8 cellular contexts compared by ENCODE assay signal in the genomic region with DNA sequence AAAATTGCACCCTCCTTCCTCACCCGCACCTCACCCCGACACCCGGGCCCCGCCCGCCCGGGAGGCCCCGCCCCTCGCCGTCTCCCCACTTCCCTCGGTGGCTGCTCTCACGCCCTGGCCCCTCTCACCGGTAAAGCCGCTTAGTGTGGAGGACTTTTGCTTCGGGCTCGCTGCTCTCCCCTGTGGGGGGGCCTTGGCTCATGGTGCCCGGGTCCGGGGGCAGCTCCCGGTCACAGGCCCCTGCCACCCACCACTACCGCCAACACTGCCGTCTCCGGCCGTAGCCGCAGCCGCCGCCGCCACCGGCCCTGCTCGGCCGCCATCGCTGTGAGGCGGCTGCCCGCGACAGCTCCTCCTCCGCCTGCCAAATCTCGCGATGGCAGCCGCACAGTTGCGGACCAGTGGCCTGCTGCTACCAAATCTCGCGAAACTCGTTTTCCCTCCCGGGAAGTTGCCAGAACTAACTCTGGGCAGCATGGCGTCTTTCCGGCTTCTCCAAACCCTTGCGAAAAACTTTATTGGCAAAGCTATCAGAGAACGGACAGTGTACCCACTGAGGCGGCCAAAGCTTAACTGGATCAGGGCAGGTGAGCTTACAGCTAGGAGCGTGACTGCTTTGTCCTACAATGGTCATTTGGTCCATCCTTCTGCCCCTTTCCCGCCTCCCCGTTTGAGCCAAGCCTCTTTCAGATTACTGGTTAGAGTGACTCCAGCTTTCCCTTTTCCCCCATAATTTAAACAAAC. TPM values are rescaled to one million over a fixed set of nuclear protein-coding genes. Genes with fewer than 3 reads are reported as not detected.
DNase-seq lines count a peak whose midpoint lies in the region; ATAC-seq lines count a peak whose summit lies in the region.

A gene with protein sequence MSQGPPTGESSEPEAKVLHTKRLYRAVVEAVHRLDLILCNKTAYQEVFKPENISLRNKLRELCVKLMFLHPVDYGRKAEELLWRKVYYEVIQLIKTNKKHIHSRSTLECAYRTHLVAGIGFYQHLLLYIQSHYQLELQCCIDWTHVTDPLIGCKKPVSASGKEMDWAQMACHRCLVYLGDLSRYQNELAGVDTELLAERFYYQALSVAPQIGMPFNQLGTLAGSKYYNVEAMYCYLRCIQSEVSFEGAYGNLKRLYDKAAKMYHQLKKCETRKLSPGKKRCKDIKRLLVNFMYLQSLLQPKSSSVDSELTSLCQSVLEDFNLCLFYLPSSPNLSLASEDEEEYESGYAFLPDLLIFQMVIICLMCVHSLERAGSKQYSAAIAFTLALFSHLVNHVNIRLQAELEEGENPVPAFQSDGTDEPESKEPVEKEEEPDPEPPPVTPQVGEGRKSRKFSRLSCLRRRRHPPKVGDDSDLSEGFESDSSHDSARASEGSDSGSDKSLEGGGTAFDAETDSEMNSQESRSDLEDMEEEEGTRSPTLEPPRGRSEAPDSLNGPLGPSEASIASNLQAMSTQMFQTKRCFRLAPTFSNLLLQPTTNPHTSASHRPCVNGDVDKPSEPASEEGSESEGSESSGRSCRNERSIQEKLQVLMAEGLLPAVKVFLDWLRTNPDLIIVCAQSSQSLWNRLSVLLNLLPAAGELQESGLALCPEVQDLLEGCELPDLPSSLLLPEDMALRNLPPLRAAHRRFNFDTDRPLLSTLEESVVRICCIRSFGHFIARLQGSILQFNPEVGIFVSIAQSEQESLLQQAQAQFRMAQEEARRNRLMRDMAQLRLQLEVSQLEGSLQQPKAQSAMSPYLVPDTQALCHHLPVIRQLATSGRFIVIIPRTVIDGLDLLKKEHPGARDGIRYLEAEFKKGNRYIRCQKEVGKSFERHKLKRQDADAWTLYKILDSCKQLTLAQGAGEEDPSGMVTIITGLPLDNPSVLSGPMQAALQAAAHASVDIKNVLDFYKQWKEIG (minus strand): TSS at position 347 of the 744 bp plus-strand sequence. CDS start 145 bp downstream, at position 202.

- peaks cover 39 to 59% (median 50%) of the 10 kb centered on the region in 10 experiments for H3K4me1 ChIP-seq in BLaER1 treated with 17β-estradiol and CSF1 and Interleukin-3, amounts not matched to agents 10 nM and 100 nM

- peak within 1 kb of the TSS; percentile 89 to 98 (median 95) for H3K27ac ChIP-seq in BLaER1 treated with 17β-estradiol and CSF1 and Interleukin-3, amounts not matched to agents 10 nM and 100 nM

- H3K4me3 ChIP-seq in BLaER1 treated with 17β-estradiol and CSF1 and Interleukin-3, amounts not matched to agents 10 nM and 100 nM: peak within 1 kb of the TSS; percentile 64 to 92 (median 87)

- no peaks in the 10 kb centered on the region for H3K9me3 ChIP-seq in BLaER1 treated with 17β-estradiol and CSF1 and Interleukin-3, amounts not matched to agents 10 nM and 100 nM (replicated peaks in 1 of 11)

- peaks cover 36 to 45% (median 42%) of the 10 kb centered on the region in 11 experiments for H4K20me1 ChIP-seq in BLaER1 treated with 17β-estradiol and CSF1 and Interleukin-3, amounts not matched to agents 10 nM and 100 nM

- peak within 1 kb of the TSS; percentile 90 to 99 (median 95) for H3K4me2 ChIP-seq in BLaER1 treated with 17β-estradiol and CSF1 and Interleukin-3, amounts not matched to agents 10 nM and 100 nM

- peaks cover 21 to 60% (median 38%) of the 10 kb centered on the region in 11 experiments for H3K36me3 ChIP-seq in BLaER1 treated with 17β-estradiol and CSF1 and Interleukin-3, amounts not matched to agents 10 nM and 100 nM

- peak; percentile 78 for ATAC-seq in GM19351 (IDR thresholded peaks at IDR 0.05; ENCODE audit: unreplicated experiment)
- ATAC-seq in HG03521 (IDR thresholded peaks at IDR 0.05; ENCODE audit: unreplicated experiment): peak; percentile 71
- peak; percentile 92 for ATAC-seq in left lobe of liver

- no peaks in the 10 kb centered on the region for H3K27me3 ChIP-seq in BLaER1 treated with 17β-estradiol and CSF1 and Interleukin-3, amounts not matched to agents 10 nM and 100 nM

- peak; percentile 99 for DNase-seq in NCI-H748 (lab: John Stamatoyannopoulos, UW; ENCODE audit: unreplicated experiment)
- peak; percentile 94 for DNase-seq in activated CD4-positive, alpha-beta T cell treated with anti-CD3 and anti-CD28 coated beads, Interleukin-2, amount 50 U/mL, for 1 hour
- DNase-seq in dedifferentiated amniotic fluid mesenchymal stem cell (ENCODE audit: extremely low spot score): peak; percentile 99
- peak; percentile 98 for DNase-seq in left lobe of liver (ENCODE audit: low spot score)
- peak; percentile 94 for DNase-seq in stimulated activated CD4-positive, alpha-beta T cell treated with anti-CD3 and anti-CD28 coated beads, Interleukin-2, amount 100 ng/mL, for 4 hours (ENCODE audit: low read depth)

- H3K9ac ChIP-seq in BLaER1 treated with 17β-estradiol and CSF1 and Interleukin-3, amounts not matched to agents 10 nM and 100 nM: peak within 1 kb of the TSS; percentile 90 to 98 (median 97)

RNA-seq across cellular contexts. Expression of the gene that starts here (rescaled TPM):
- 43.3 TPM for total RNA-seq in left lobe of liver

Comparison
In these comparisons a context has a peak if more than half of its experiments do, and no peak if none do; other contexts are left out.
1. Peak in every context shown above with its lines: DNase-seq, ATAC-seq, H3K4me3 ChIP-seq and H3K27ac ChIP-seq.